Comparison of ENCODE assay signal across 1 cellular context in the genomic region with DNA sequence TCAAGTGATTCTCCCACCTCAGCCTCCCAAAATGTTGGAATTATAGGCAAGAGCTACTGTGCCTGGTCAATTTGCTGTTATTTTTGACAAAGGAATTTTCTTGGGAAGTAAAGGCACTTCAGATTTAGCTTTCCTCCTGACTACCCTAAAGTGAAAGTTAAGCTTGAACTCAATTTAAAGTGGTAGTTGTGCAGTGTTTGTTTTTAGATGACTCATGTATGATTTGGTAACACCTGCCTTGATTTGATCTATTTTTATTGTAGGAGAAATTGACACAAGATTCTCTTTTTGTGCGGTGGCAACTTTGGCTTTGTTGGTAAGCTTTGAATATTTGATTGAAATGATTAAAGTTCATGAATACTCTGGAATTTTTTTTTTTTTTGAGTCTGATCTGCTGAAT.
TF ChIP-seq lines count a peak whose summit lies in the region.

No MANE protein-coding gene starts in this region.

TF ChIP-seq in GM12878, 131 proteins besides CTCF, POLR2A, EP300 and RAD21:
- 0 out of 2 replicates have a peak, but pooled peaks have one; percentile 27 for TF ChIP-seq SMAD5 (IDR thresholded peaks at IDR 0.05; ENCODE audit: low read depth)
- TF ChIP-seq WRNIP1 (IDR thresholded peaks at IDR 0.05; ENCODE audit: borderline replicate concordance, low read depth, low read length): no peak
